ENCODE assay signal across 8 cellular contexts in the genomic region with DNA sequence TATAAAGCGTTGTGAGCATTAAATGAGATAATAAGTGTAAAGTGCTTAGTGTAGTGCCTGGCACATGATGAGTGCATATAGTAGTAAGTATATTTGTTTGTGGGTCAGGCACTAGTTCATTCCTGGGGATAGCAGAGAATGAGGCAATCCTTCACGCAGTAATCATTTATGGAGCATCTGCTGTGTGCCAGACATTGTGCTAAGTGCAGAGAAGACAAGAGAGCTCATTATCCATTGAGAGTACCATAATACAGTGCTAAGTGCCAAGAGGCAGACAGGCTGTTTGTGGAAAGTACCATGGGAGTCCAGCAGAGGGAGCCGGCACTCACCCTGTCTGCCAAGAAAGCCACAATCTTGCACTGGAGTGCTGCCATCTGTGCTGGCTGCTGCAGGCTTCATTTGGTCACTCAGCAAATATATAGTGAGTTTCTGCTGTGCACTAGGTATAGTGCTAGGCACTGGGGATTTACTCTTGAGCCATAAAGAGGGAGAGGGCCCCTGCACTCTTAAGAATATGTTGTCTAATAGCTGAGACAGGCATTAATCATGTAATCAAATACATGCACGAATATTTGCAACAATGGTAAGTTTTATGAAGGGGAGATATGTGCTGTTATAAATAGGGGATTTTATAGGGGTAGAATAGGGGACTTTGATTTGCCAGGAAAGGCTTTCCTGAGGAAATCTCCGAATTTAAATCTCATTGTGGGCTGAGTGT. TPM values are rescaled to one million over a fixed set of nuclear protein-coding genes. Genes with fewer than 3 reads are reported as not detected.
DNase-seq lines count a peak whose midpoint lies in the region; ATAC-seq, FAIRE-seq and TF ChIP-seq lines count a peak whose summit lies in the region.

No MANE protein-coding gene starts in this region.

- H3K36me3 ChIP-seq in CD4-positive, alpha-beta memory T cell (ENCODE audit: insufficient read depth, low read length): no peaks in the 10 kb centered on the region
- H3K36me3 ChIP-seq in breast epithelium (no peaks in the 10 kb centered on the region), keratinocyte (ENCODE audit: control insufficient read depth in 2 of 2, extremely low read depth in 1 of 2, insufficient read depth in 2 of 2, low read length in 2 of 2) (peaks cover 0 to 28% of the 10 kb centered on the region in 2 experiments)

- peaks cover 17 to 55% of the 10 kb centered on the region in 2 donors for H3K36me3 Mint-ChIP-seq in CD4-positive, alpha-beta memory T cell
- peaks cover 36 to 65% (median 59%) of the 10 kb centered on the region in 3 experiments; a peak in 6 of 7 replicates for H3K36me3 Mint-ChIP-seq in H9 (ENCODE audit: insufficient read depth in 1 of 3, low read depth in 3 of 3)
- peaks cover 44% of the 10 kb centered on the region for H3K36me3 Mint-ChIP-seq in WTC11

- H3K9ac ChIP-seq in H9 (ENCODE audit: extremely low read depth, insufficient read length, low read length): no peak overlapping the region
- no peak overlapping the region for H3K9ac ChIP-seq in keratinocyte (ENCODE audit: control insufficient read depth, extremely low read depth, insufficient read depth, low read length)

- no peak overlapping the region for H2AK5ac ChIP-seq in H9 (ENCODE audit: insufficient read length, low read length)

- POLR2A ChIA-PET in CD4-positive, alpha-beta memory T cell (lab: Charles Lee; ENCODE audit: partially characterized antibody): interaction anchor here (7.8 kb wide), 1 partner anchor 14 kb away, joined by 62 read pairs; a partner anchor contains a TSS
- POLR2A ChIA-PET in WTC11 (lab: Charles Lee): no interaction called here

- TF ChIP-seq CTCF in H9 (conservative IDR thresholded peaks at IDR 0.05) (peak; percentile 89), WTC11 (IDR thresholded peaks at IDR 0.05) (peak; percentile 77), breast epithelium (IDR thresholded peaks at IDR 0.05) (peak; percentile 73 to 89 (median 84)), keratinocyte (optimal IDR thresholded peaks at IDR 0.05 in 1 of 3, IDR thresholded peaks at IDR 0.05 in 1 of 3, conservative IDR thresholded peaks at IDR 0.05 in 1 of 3; ENCODE audit: extremely low read depth in 1 of 3, insufficient read depth in 2 of 3, low read length in 3 of 3) (peak; percentile 92 to 96 (median 96))

- no peak overlapping the region for H3K4ac ChIP-seq in H9 (ENCODE audit: low read depth, low read length)

- DNase-seq in CD4-positive, alpha-beta memory T cell: peak; percentile 54 to 72 (median 63)
- DNase-seq in H9 (peak; percentile 78), NCI-H2227 treated with DMSO at 0.1 percent for 48 hours (lab: John Stamatoyannopoulos, UW) (peak; percentile 73), WTC11 (ENCODE audit: low spot score) (peak; percentile 80), breast epithelium (ENCODE audit: low spot score in 2 of 2) (peak; percentile 87 to 89), keratinocyte (ENCODE audit: low read depth, low spot score) (peak; percentile 42)
- peak in 3 of 4 experiments; percentile 47 to 51 (median 51) for DNase-seq in stimulated activated CD4-positive, alpha-beta T cell treated with anti-CD3 and anti-CD28 coated beads, Interleukin-1b, Interleukin-23, amount 100 ng/mL, for 24 hours (ENCODE audit: low read depth in 4 of 4, low spot score in 1 of 4)

- H3K27ac ChIP-seq in CD4-positive, alpha-beta memory T cell (ENCODE audit: low read depth, low read length): no peak overlapping the region
- no peak overlapping the region for H3K27ac ChIP-seq in H9 (ENCODE audit: insufficient read length, low read depth, low read length)
- no peak overlapping the region for H3K27ac ChIP-seq in breast epithelium
- no peak overlapping the region for H3K27ac ChIP-seq in keratinocyte (ENCODE audit: control insufficient read depth, insufficient read depth, low read length)

- H2AFZ ChIP-seq in H9 (ENCODE audit: low read length) (no peak overlapping the region), keratinocyte (ENCODE audit: control insufficient read depth, low read length) (no peak overlapping the region)

- H3K9me3 ChIP-seq in CD4-positive, alpha-beta memory T cell (ENCODE audit: control insufficient read depth in 1 of 2, low read length in 2 of 2): no peaks in the 10 kb centered on the region
- no peaks in the 10 kb centered on the region for H3K9me3 ChIP-seq in H9 (ENCODE audit: control insufficient read depth, low read depth, low read length)
- H3K9me3 ChIP-seq in breast epithelium: no peaks in the 10 kb centered on the region
- H3K9me3 ChIP-seq in keratinocyte (ENCODE audit: control insufficient read depth, low read depth, low read length): no peaks in the 10 kb centered on the region

- H3K27ac Mint-ChIP-seq in CD4-positive, alpha-beta memory T cell: peak overlapping the region in 6 of 7 donors; percentile 16 to 81 (median 28)
- H3K27ac Mint-ChIP-seq in H9 (peak overlapping the region in 1 of 3 experiments; percentile 49; a peak in 1 of 7 replicates), WTC11 (peak overlapping the region; percentile 95)

- TF ChIP-seq POLR2A in breast epithelium (IDR thresholded peaks at IDR 0.05): no peak

- no peak overlapping the region for H4K91ac ChIP-seq in H9 (ENCODE audit: insufficient read length, low read depth, low read length)

- H3K27me3 Mint-ChIP-seq in CD4-positive, alpha-beta memory T cell: no peaks in the 10 kb centered on the region
- no peaks in the 10 kb centered on the region for H3K27me3 Mint-ChIP-seq in H9 (ENCODE audit: low read depth)
- no peaks in the 10 kb centered on the region for H3K27me3 Mint-ChIP-seq in WTC11 (ENCODE audit: low read depth)

- H3K27me3 ChIP-seq in CD4-positive, alpha-beta memory T cell (ENCODE audit: insufficient read depth, low read length): no peaks in the 10 kb centered on the region
- H3K27me3 ChIP-seq in H9 (ENCODE audit: insufficient read depth, low read length) (no peaks in the 10 kb centered on the region), breast epithelium (no peaks in the 10 kb centered on the region), keratinocyte (ENCODE audit: control insufficient read depth, extremely low read depth, insufficient read depth, low read length) (no peaks in the 10 kb centered on the region)

- peak; percentile 87 for ATAC-seq in WTC11
- ATAC-seq in HG02970 (IDR thresholded peaks at IDR 0.05; ENCODE audit: low FRiP score, unreplicated experiment): no peak

- no CpG with 5 or more reads among the region's 5 CpGs for WGBS in H9 (ENCODE audit: extremely low coverage, insufficient read length, low lambda C conversion rate)

- H2BK15ac ChIP-seq in H9 (ENCODE audit: low read depth, low read length): no peak overlapping the region

- H3K79me2 ChIP-seq in H9 (ENCODE audit: insufficient read depth, low read length) (peaks cover 34% of the 10 kb centered on the region), keratinocyte (ENCODE audit: control insufficient read depth, insufficient read depth, low read length) (peaks cover 90% of the 10 kb centered on the region)

- dilution Hi-C loops in keratinocyte (cut with MboI; ENCODE audit: extremely low pct_ligation_motif_present, low sequenced_read_pairs): no loop called here

- peaks cover 11% of the 10 kb centered on the region for H3K79me1 ChIP-seq in H9 (ENCODE audit: insufficient read depth, low read depth, low read length, poor library complexity, severe bottlenecking)

- no peak overlapping the region for H2BK120ac ChIP-seq in H9 (ENCODE audit: low read depth, low read length, poor library complexity, severe bottlenecking)

- H3K23me2 ChIP-seq in H9 (ENCODE audit: insufficient read length, low read depth, low read length, poor library complexity, severe bottlenecking): no peaks in the 10 kb centered on the region

- no peak overlapping the region for H3K18ac ChIP-seq in H9 (ENCODE audit: insufficient read length, low read depth, low read length)

- H3K4me2 ChIP-seq in H9 (ENCODE audit: insufficient read depth, insufficient read length, low read length) (no peak overlapping the region), keratinocyte (ENCODE audit: control insufficient read depth, extremely low read depth, insufficient read depth, low read depth, low read length) (no peak overlapping the region)

- H4K8ac ChIP-seq in H9 (replicated peaks; ENCODE audit: insufficient read length, low read depth, low read length): no peak overlapping the region

- peaks cover 58 to 78% (median 69%) of the 10 kb centered on the region in 4 donors for H3K4me1 Mint-ChIP-seq in CD4-positive, alpha-beta memory T cell
- H3K4me1 Mint-ChIP-seq in H9 (peaks cover 33 to 38% of the 10 kb centered on the region in 2 experiments), WTC11 (peaks cover 29% of the 10 kb centered on the region)

- H4K20me1 ChIP-seq in H9 (ENCODE audit: control insufficient read depth, insufficient read depth, insufficient read length) (no peaks in the 10 kb centered on the region), keratinocyte (ENCODE audit: control insufficient read depth, extremely low read depth, insufficient read depth, low read length) (peaks cover 31% of the 10 kb centered on the region)

- no peak overlapping the region for H4K5ac ChIP-seq in H9 (ENCODE audit: insufficient read length, low read depth, low read length)

- H3K4me3 ChIP-seq in CD4-positive, alpha-beta memory T cell (ENCODE audit: low read length in 2 of 2): no peak overlapping the region
- H3K4me3 ChIP-seq in breast epithelium (no peak overlapping the region), keratinocyte (ENCODE audit: control insufficient read depth in 2 of 3, extremely low read depth in 1 of 3, insufficient read depth in 2 of 3, low read depth in 1 of 3, low read length in 3 of 3) (no peak overlapping the region)

- H3K4me1 ChIP-seq in CD4-positive, alpha-beta memory T cell (ENCODE audit: insufficient read depth, low read length): peaks cover 74% of the 10 kb centered on the region
- H3K4me1 ChIP-seq in H9 (ENCODE audit: insufficient read depth, low read length) (no peaks in the 10 kb centered on the region), breast epithelium (peaks cover 0 to 12% of the 10 kb centered on the region in 2 donors), keratinocyte (ENCODE audit: control insufficient read depth, extremely low read depth, insufficient read depth, low read length) (peaks cover 3% of the 10 kb centered on the region)

- peak; percentile 32 for FAIRE-seq in keratinocyte (lab: Jason Lieb, UNC)

- H3K4me3 Mint-ChIP-seq in CD4-positive, alpha-beta memory T cell: peak overlapping the region in 3 of 8 donors; percentile 4 to 57 (median 17)
- H3K4me3 Mint-ChIP-seq in H9 (no peak overlapping the region), WTC11 (no peak overlapping the region)

- H3K14ac ChIP-seq in H9 (ENCODE audit: insufficient read depth, low read length): no peak overlapping the region

- peaks cover 2% of the 10 kb centered on the region for H3K9me1 ChIP-seq in keratinocyte (ENCODE audit: control insufficient read depth, extremely low read depth, insufficient read depth, low read length)

- intact Hi-C loops in CD4-positive, alpha-beta memory T cell (cut with micrococcal nuclease): loop anchor here (1.0 to 5.0 kb wide), 2 partner anchors 13 to 185 kb away; a partner anchor contains a TSS
- intact Hi-C loops in breast epithelium (cut with DNase I; ENCODE audit: low total_unique reads): no loop called here

- no peak overlapping the region for H2BK20ac ChIP-seq in H9 (ENCODE audit: low read depth, low read length, poor library complexity, severe bottlenecking)

- H2BK12ac ChIP-seq in H9 (ENCODE audit: insufficient read length, low read depth, low read length): no peak overlapping the region

- no peak overlapping the region for H3K56ac ChIP-seq in H9 (ENCODE audit: insufficient read length, low read depth, low read length)

- no peak overlapping the region for H3K23ac ChIP-seq in H9 (ENCODE audit: insufficient read length, low read depth, low read length)

- peaks cover 0 to 2% (median 0%) of the 10 kb centered on the region in 8 donors for H3K9me3 Mint-ChIP-seq in CD4-positive, alpha-beta memory T cell
- H3K9me3 Mint-ChIP-seq in H9 (no peaks in the 10 kb centered on the region), WTC11 (no peaks in the 10 kb centered on the region)

- H3T11ph ChIP-seq in H9 (ENCODE audit: low read length): no peak overlapping the region

- no peak overlapping the region for H2BK5ac ChIP-seq in H9 (ENCODE audit: insufficient read length, low read length)

- CTCF ChIA-PET in CD4-positive, alpha-beta memory T cell (lab: Charles Lee; ENCODE audit: partially characterized antibody): interaction anchor here (0.5 to 12.5 kb wide), 24 partner anchors 9 to 1769 kb away, joined by 3 to 180 read pairs (median 5); a partner anchor contains a TSS
- CTCF ChIA-PET in WTC11 (lab: Charles Lee): interaction anchor here (0.5 to 4.1 kb wide), 45 partner anchors 9 to 1226 kb away, joined by 3 to 43 read pairs (median 4); a partner anchor contains a TSS

RNA-seq across cellular contexts. Expression of a gene that starts 12.9 kb away (rescaled TPM):
- 1 to 10 TPM; 1.4 to 1.5 TPM for total RNA-seq in CD4-positive, alpha-beta memory T cell
- polyA plus RNA-seq in CD4-positive, alpha-beta memory T cell: 1 to 10 TPM in 1 of 2 donors, under 1 TPM in 1; 1.00 to 1.5 TPM
- total RNA-seq in H9 (2021) (0.79 and 0.90 TPM in 2 replicates), WTC11 (2021) (0.50 to 0.92 TPM (median 0.89 TPM) in 3 replicates), breast epithelium (1 to 10 TPM; 2.0 to 8.3 (median 2.8) TPM)
- 0.39 to 0.73 TPM (median 0.46 TPM) in 3 replicates for polyA plus RNA-seq in keratinocyte
- not detected for polyA plus RNA-seq in keratinocyte (2011; ENCODE audit: low read depth)
- 0.12 and 0.52 TPM in 2 replicates for polyA plus RNA-seq in keratinocyte (2011; cell fraction: cytosol; rRNA removed)
- 0.24 and 0.97 TPM in 2 replicates for polyA plus RNA-seq in keratinocyte (2011; cell fraction: nucleus; rRNA removed)
- polyA plus RNA-seq in keratinocyte (2012; ENCODE audit: low replicate concordance): 0.19 and 0.20 TPM in 2 replicates
- 0.26 to 1.0 TPM (median 0.30 TPM) in 3 replicates for polyA minus RNA-seq in keratinocyte
- not detected for polyA minus RNA-seq in keratinocyte (2011; cell fraction: cytosol; rRNA and poly(A)+ RNA removed)
- polyA minus RNA-seq in keratinocyte (2011; cell fraction: nucleus; rRNA and poly(A)+ RNA removed): 0.21 and 1.0 TPM in 2 replicates

RNA-seq across cellular contexts. Expression of a gene that starts 13.2 kb away (rescaled TPM):
- 100 to 1,000 TPM; 125 to 127 TPM for total RNA-seq in CD4-positive, alpha-beta memory T cell
- polyA plus RNA-seq in CD4-positive, alpha-beta memory T cell: 100 to 1,000 TPM; 257 to 349 TPM
- total RNA-seq in H9 (2021) (234 TPM in 2 replicates), WTC11 (2021) (205 to 233 TPM (median 227 TPM) in 3 replicates), breast epithelium (100 to 1,000 TPM; 108 to 161 (median 154) TPM)
- polyA plus RNA-seq in keratinocyte: 220 to 325 TPM (median 257 TPM) in 3 replicates
- polyA plus RNA-seq in keratinocyte (2011; ENCODE audit: low read depth): 168 TPM
- polyA plus RNA-seq in keratinocyte (2011; cell fraction: cytosol; rRNA removed): 122 and 162 TPM in 2 replicates
- polyA plus RNA-seq in keratinocyte (2011; cell fraction: nucleus; rRNA removed): 306 and 307 TPM in 2 replicates
- 106 and 153 TPM in 2 replicates for polyA plus RNA-seq in keratinocyte (2012; ENCODE audit: low replicate concordance)
- 173 to 338 TPM (median 256 TPM) in 3 replicates for polyA minus RNA-seq in keratinocyte
- polyA minus RNA-seq in keratinocyte (2011; cell fraction: cytosol; rRNA and poly(A)+ RNA removed): 257 TPM
- 175 and 214 TPM in 2 replicates for polyA minus RNA-seq in keratinocyte (2011; cell fraction: nucleus; rRNA and poly(A)+ RNA removed)
